ENCODE assay signal across 18 cellular contexts in genomic region chr4:86685401-86685800, GRCh38.
DNase-seq lines count a peak whose midpoint lies in the region; ATAC-seq and TF ChIP-seq lines count a peak whose summit lies in the region.
"Had no signal": no experiment of that assay in that cellular context is flagged by ENCODE, and none has a peak within 500 bp of the region (broad histone marks: within the 10 kb centered on the region; RNA-seq: fewer than 3 reads in every experiment).

No MANE protein-coding gene starts in this region.

- no peak overlapping the region for H3K4me3 ChIP-seq in AG10803 (ENCODE audit: low read length)
- H3K4me3 ChIP-seq in brain microvascular endothelial cell (ENCODE audit: low read depth, low read length) = no peak overlapping the region
- H3K4me3 ChIP-seq in Caco-2 (ENCODE audit: low read depth, low read length) = no peak overlapping the region
- H3K4me3 ChIP-seq: ascending aorta; BLaER1 treated with 17β-estradiol and CSF1 and Interleukin-3, amounts not matched to agents 10 nM and 100 nM; heart left ventricle; left ventricle myocardium inferior had no signal

- intact Hi-C loops in Caco-2 (cut with micrococcal nuclease; ENCODE audit: unreplicated experiment) = no loop called here

- in situ Hi-C loops in brain microvascular endothelial cell (cut with HindIII; ENCODE audit: low pct_ligation_motif_present, low sequenced_read_pairs) = no loop called here

- ATAC-seq in HG03521 (IDR thresholded peaks at IDR 0.05; ENCODE audit: unreplicated experiment) = no peak
- ATAC-seq in HG03571 (IDR thresholded peaks at IDR 0.05; ENCODE audit: unreplicated experiment) = no peak
- ATAC-seq: activated T-cell treated with anti-CD3 and anti-CD28 coated beads, Interleukin-2, amount 50 U/mL, for 72 hours; heart left ventricle had no signal

- BruUV-seq in Caco-2 (replicated peaks; lab: Mats Ljungman, UMichigan) = no TSS peak

- H3K36me3 Mint-ChIP-seq in Caco-2 (ENCODE audit: insufficient read depth, unreplicated experiment) = peaks cover 6% of the 10 kb centered on the region

- no peak for TF ChIP-seq CTCF in AG10803 (conservative IDR thresholded peaks at IDR 0.05; ENCODE audit: low read length)
- no peak for TF ChIP-seq CTCF in brain microvascular endothelial cell (IDR thresholded peaks at IDR 0.05; ENCODE audit: low read depth, low read length, missing control alignments)
- TF ChIP-seq CTCF in Caco-2 (IDR thresholded peaks at IDR 0.05; ENCODE audit: insufficient read depth in 1 of 2, low read depth in 1 of 2, low read length in 1 of 2, severe bottlenecking in 1 of 2, unreplicated experiment in 1 of 2) = no peak

- H3K27ac ChIP-seq in brain microvascular endothelial cell = no peak overlapping the region
- H3K27ac ChIP-seq: ascending aorta; BLaER1 treated with 17β-estradiol and CSF1 and Interleukin-3, amounts not matched to agents 10 nM and 100 nM; heart left ventricle; left ventricle myocardium inferior had no signal

- H3K27me3 Mint-ChIP-seq in Caco-2 (ENCODE audit: insufficient read depth, unreplicated experiment) = no peaks in the 10 kb centered on the region

- peak; percentile 65 for DNase-seq in AG10803 (ENCODE audit: low read depth)
- peak; percentile 73 for DNase-seq in HT-29 (ENCODE audit: low spot score)
- DNase-seq in brain microvascular endothelial cell = peak; percentile 47
- peak; percentile 75 for DNase-seq in iris pigment epithelial cell (ENCODE audit: low read depth)
- DNase-seq in Caco-2 = no peak
- DNase-seq in HPDE6-E6E7 (ENCODE audit: extremely low spot score) = no peak
- DNase-seq: activated CD4-positive, alpha-beta T cell treated with anti-CD3 and anti-CD28 coated beads, Interleukin-2, amount 10 ng/mL, durations not matched to agents 7 days and 5 days; activated T-cell treated with anti-CD3 and anti-CD28 coated beads, Interleukin-2, amount 50 U/mL, for 72 hours; effector CD4-positive, alpha-beta T cell; heart left ventricle; left ventricle myocardium inferior; NCI-H345 had no signal

- H3K36me3 ChIP-seq in brain microvascular endothelial cell (replicated peaks) = no peaks in the 10 kb centered on the region
- no peaks in the 10 kb centered on the region for H3K36me3 ChIP-seq in Caco-2 (ENCODE audit: control insufficient read depth, insufficient read depth, low read length)
- H3K36me3 ChIP-seq: ascending aorta; BLaER1 treated with 17β-estradiol and CSF1 and Interleukin-3, amounts not matched to agents 10 nM and 100 nM; left ventricle myocardium inferior had no signal

- H3K4me3 Mint-ChIP-seq in Caco-2 (ENCODE audit: unreplicated experiment) = no peak overlapping the region
- H3K4me3 Mint-ChIP-seq: activated CD4-positive, alpha-beta T cell treated with anti-CD3 and anti-CD28 coated beads, Interleukin-2, amount 10 ng/mL, durations not matched to agents 7 days and 5 days; activated T-cell treated with anti-CD3 and anti-CD28 coated beads, Interleukin-2, amount 50 U/mL, for 72 hours; neural crest cell; T-helper 2 cell treated with Interferon-gamma antibody and Interleukin-4, amounts not matched to agents 5 μg/mL and 100 μg/mL, for 36 hours had no signal

- no peaks in the 10 kb centered on the region for H3K9me3 Mint-ChIP-seq in Caco-2 (ENCODE audit: unreplicated experiment)
- H3K9me3 Mint-ChIP-seq: activated CD4-positive, alpha-beta T cell treated with anti-CD3 and anti-CD28 coated beads, Interleukin-2, amount 10 ng/mL, durations not matched to agents 7 days and 5 days; activated T-cell treated with anti-CD3 and anti-CD28 coated beads, Interleukin-2, amount 50 U/mL, for 72 hours; neural crest cell; T-helper 2 cell treated with Interferon-gamma antibody and Interleukin-4, amounts not matched to agents 5 μg/mL and 100 μg/mL, for 36 hours had no signal

- CTCF ChIA-PET in Caco-2 (lab: Charles Lee) = interaction anchor here (0.6 kb wide), 1 partner anchor 209 kb away, joined by 3 read pairs; no protein-coding TSS in a partner anchor

- H3K9me3 ChIP-seq in Caco-2 = no peaks in the 10 kb centered on the region
- H3K9me3 ChIP-seq: ascending aorta; BLaER1 treated with 17β-estradiol and CSF1 and Interleukin-3, amounts not matched to agents 10 nM and 100 nM; heart left ventricle; left ventricle myocardium inferior had no signal

- POLR2A ChIA-PET in Caco-2 (lab: Charles Lee) = no interaction called here

- H3K27me3 ChIP-seq in brain microvascular endothelial cell (replicated peaks) = no peaks in the 10 kb centered on the region
- no peaks in the 10 kb centered on the region for H3K27me3 ChIP-seq in Caco-2 (replicated peaks; ENCODE audit: control insufficient read depth, insufficient read depth, low read length)
- H3K27me3 ChIP-seq: ascending aorta; BLaER1 treated with 17β-estradiol and CSF1 and Interleukin-3, amounts not matched to agents 10 nM and 100 nM; heart left ventricle had no signal

- H3K27ac Mint-ChIP-seq in Caco-2 (ENCODE audit: unreplicated experiment) = no peak overlapping the region
- H3K27ac Mint-ChIP-seq: activated CD4-positive, alpha-beta T cell treated with anti-CD3 and anti-CD28 coated beads, Interleukin-2, amount 10 ng/mL, durations not matched to agents 7 days and 5 days; activated T-cell treated with anti-CD3 and anti-CD28 coated beads, Interleukin-2, amount 50 U/mL, for 72 hours; T-helper 2 cell treated with Interferon-gamma antibody and Interleukin-4, amounts not matched to agents 5 μg/mL and 100 μg/mL, for 36 hours had no signal

- H3K4me1 Mint-ChIP-seq in Caco-2 (ENCODE audit: low read depth, unreplicated experiment) = peaks cover 7% of the 10 kb centered on the region
- H3K4me1 Mint-ChIP-seq: activated CD4-positive, alpha-beta T cell treated with anti-CD3 and anti-CD28 coated beads, Interleukin-2, amount 10 ng/mL, durations not matched to agents 7 days and 5 days had no signal

- H3K4me1 ChIP-seq in Caco-2 = no peaks in the 10 kb centered on the region
- H3K4me1 ChIP-seq: ascending aorta; BLaER1 treated with 17β-estradiol and CSF1 and Interleukin-3, amounts not matched to agents 10 nM and 100 nM; heart left ventricle; left ventricle myocardium inferior had no signal

Comparison
In these comparisons a context has a peak if more than half of its experiments do, and no peak if none do; other contexts are left out.
1. DNase-seq: peak in AG10803 (single experiment), HT-29 (single experiment), brain microvascular endothelial cell (single experiment) and iris pigment epithelial cell (single experiment); none in Caco-2 (0 of 2) and HPDE6-E6E7 (single experiment).